ENCODE assay signal across 20 cellular contexts in the genomic region with DNA sequence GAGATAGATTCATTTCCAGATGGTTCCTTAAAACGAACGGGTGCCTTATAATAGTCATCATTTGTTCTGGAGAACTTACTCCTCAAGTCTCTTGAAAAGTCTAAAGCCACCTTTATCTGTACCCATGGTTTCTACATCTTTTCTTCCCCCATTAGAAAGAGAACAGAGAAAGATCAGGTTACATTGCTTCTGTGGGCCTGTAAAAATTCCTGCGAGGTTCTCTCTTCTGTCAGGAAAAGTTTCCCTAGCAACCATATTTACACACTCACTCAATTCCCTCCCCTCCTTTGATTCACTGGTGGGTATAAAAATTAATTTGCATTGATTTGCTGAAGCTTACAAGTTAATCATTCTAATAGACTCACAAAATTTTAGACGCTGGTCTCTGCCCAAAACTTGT. TPM values are rescaled to one million over a fixed set of nuclear protein-coding genes. Genes with fewer than 3 reads are reported as not detected.
A peak's percentile ranks its signal among the peaks of the same experiment; 100 is the strongest.
DNase-seq lines count a peak whose midpoint lies in the region; ATAC-seq and TF ChIP-seq lines count a peak whose summit lies in the region.
"Had no signal": no experiment of that assay in that cellular context is flagged by ENCODE, and none has a peak within 500 bp of the region (broad histone marks: within the 10 kb centered on the region; RNA-seq: fewer than 3 reads in every experiment).

No MANE protein-coding gene starts in this region.

- H3K4me1 Mint-ChIP-seq in WTC11, result peaks cover 22% of the 10 kb centered on the region
- H3K4me1 Mint-ChIP-seq: activated naive CD4-positive, alpha-beta T cell treated with anti-CD3 and anti-CD28 coated beads, Interleukin-2, amount 50 U/mL, for 24 hours; T-cell had no signal

- TF ChIP-seq CTCF in WTC11 (IDR thresholded peaks at IDR 0.05) (no peak), foreskin fibroblast (IDR thresholded peaks at IDR 0.05; ENCODE audit: low read depth, low read length) (no peak)

- no peak overlapping the region for H3K27ac Mint-ChIP-seq in WTC11
- H3K27ac Mint-ChIP-seq: activated naive CD4-positive, alpha-beta T cell treated with anti-CD3 and anti-CD28 coated beads, Interleukin-2, amount 50 U/mL, for 24 hours; CD8-positive, alpha-beta T cell; T-cell had no signal

- peaks cover 6% of the 10 kb centered on the region; the same call in 1 of the 2 replicates for H3K9me3 Mint-ChIP-seq in WTC11
- H3K9me3 Mint-ChIP-seq: activated naive CD4-positive, alpha-beta T cell treated with anti-CD3 and anti-CD28 coated beads, Interleukin-2, amount 50 U/mL, for 24 hours; CD8-positive, alpha-beta T cell; T-cell had no signal

- CTCF ChIA-PET in WTC11 (lab: Charles Lee), result no interaction called here

- peaks cover 2% of the 10 kb centered on the region; the same call in 1 of the 2 replicates for H3K36me3 Mint-ChIP-seq in WTC11
- H3K36me3 Mint-ChIP-seq: CD8-positive, alpha-beta T cell; T-cell had no signal

- peaks cover 19% of the 10 kb centered on the region for H3K36me3 ChIP-seq in skeletal muscle satellite cell (ENCODE audit: insufficient read depth, low read length)
- H3K36me3 ChIP-seq: upper lobe of left lung had no signal

- no peak overlapping the region for H3K4me3 Mint-ChIP-seq in WTC11
- H3K4me3 Mint-ChIP-seq: activated naive CD4-positive, alpha-beta T cell treated with anti-CD3 and anti-CD28 coated beads, Interleukin-2, amount 50 U/mL, for 24 hours; CD8-positive, alpha-beta T cell; neural crest cell; T-cell had no signal

- H3K9me3 ChIP-seq in skeletal muscle satellite cell (replicated peaks; ENCODE audit: low read length), result no peaks in the 10 kb centered on the region
- H3K9me3 ChIP-seq: upper lobe of left lung had no signal

- peak; percentile 21 for DNase-seq in NCI-H2171 treated with DMSO at 0.1 percent for 48 hours (lab: John Stamatoyannopoulos, UW)
- no peak for DNase-seq in NCI-H2171 (lab: John Stamatoyannopoulos, UW)
- DNase-seq in WTC11 (ENCODE audit: low spot score), result no peak
- peak; percentile 27 to 58 for DNase-seq in foreskin fibroblast
- DNase-seq in NCI-H1930 (lab: John Stamatoyannopoulos, UW), result no peak
- DNase-seq: activated CD4-positive, CD25-positive, alpha-beta regulatory T cell treated with anti-CD3 and anti-CD28 coated beads, Interleukin-2, amount 50 U/mL, for 72 hours; activated CD8-positive, alpha-beta memory T cell treated with anti-CD3 and anti-CD28 coated beads, Interleukin-2, amount 50 U/mL, for 4 hours; CD8-positive, alpha-beta T cell; NCI-H345; stimulated activated naive CD4-positive, alpha-beta T cell; T-cell; upper lobe of left lung had no signal

- H3K4me1 ChIP-seq in skeletal muscle satellite cell (ENCODE audit: control insufficient read depth, insufficient read depth, low read length), result peaks cover 39% of the 10 kb centered on the region

- peak overlapping the region; percentile 30 for H3K4me2 ChIP-seq in skeletal muscle satellite cell (ENCODE audit: low read length)
- H3K4me2 ChIP-seq: hepatocyte had no signal

- peak; percentile 62 for ATAC-seq in WTC11
- no peak for ATAC-seq in HG03520 (IDR thresholded peaks at IDR 0.05; ENCODE audit: unreplicated experiment)
- ATAC-seq in GM19395 (IDR thresholded peaks at IDR 0.05; ENCODE audit: unreplicated experiment), result no peak
- ATAC-seq: CD8-positive, alpha-beta T cell; HepG2; Panc1; T-cell had no signal

- H3K4me3 ChIP-seq in foreskin fibroblast (ENCODE audit: low read depth in 1 of 2, low read length in 2 of 2), result no peak overlapping the region
- H3K4me3 ChIP-seq in skeletal muscle satellite cell (ENCODE audit: low read length), result no peak overlapping the region
- H3K4me3 ChIP-seq: hepatocyte, upper lobe of left lung had no signal

- no peaks in the 10 kb centered on the region; the same call in 1 of the 2 replicates for H3K27me3 Mint-ChIP-seq in WTC11 (ENCODE audit: low read depth)

- no peaks in the 10 kb centered on the region for H3K27me3 ChIP-seq in skeletal muscle satellite cell (ENCODE audit: control insufficient read depth, insufficient read depth, low read length)
- H3K27me3 ChIP-seq: upper lobe of left lung had no signal

- peak overlapping the region; percentile 55 for H3K9ac ChIP-seq in skeletal muscle satellite cell (ENCODE audit: low read depth, low read length)

- POLR2A ChIA-PET in WTC11 (lab: Charles Lee), result no interaction called here

TF ChIP-seq in WTC11, 78 proteins besides CTCF, POLR2A, EP300 and RAD21:
- TF ChIP-seq ZNF416 (CRISPR knock-in tag; IDR thresholded peaks at IDR 0.05) (no peak), RELA (CRISPR knock-in tag; IDR thresholded peaks at IDR 0.05; ENCODE audit: borderline replicate concordance) (no peak), TP53 (CRISPR knock-in tag; IDR thresholded peaks at IDR 0.05) (no peak), STAT6 (CRISPR knock-in tag; conservative IDR thresholded peaks at IDR 0.05; ENCODE audit: low read depth) (no peak), ZNF396 (CRISPR knock-in tag; IDR thresholded peaks at IDR 0.05; ENCODE audit: borderline replicate concordance) (no peak), TCF7 (CRISPR knock-in tag; IDR thresholded peaks at IDR 0.05; ENCODE audit: low read depth) (no peak), ZNF263 (CRISPR knock-in tag; IDR thresholded peaks at IDR 0.05; ENCODE audit: low read depth) (no peak), IRF2 (CRISPR knock-in tag; IDR thresholded peaks at IDR 0.05; ENCODE audit: borderline replicate concordance, low read depth) (no peak), TEAD4 (CRISPR knock-in tag; IDR thresholded peaks at IDR 0.05) (no peak), NR1H2 (CRISPR knock-in tag; IDR thresholded peaks at IDR 0.05) (no peak)
- TF ChIP-seq, protein P1, sequence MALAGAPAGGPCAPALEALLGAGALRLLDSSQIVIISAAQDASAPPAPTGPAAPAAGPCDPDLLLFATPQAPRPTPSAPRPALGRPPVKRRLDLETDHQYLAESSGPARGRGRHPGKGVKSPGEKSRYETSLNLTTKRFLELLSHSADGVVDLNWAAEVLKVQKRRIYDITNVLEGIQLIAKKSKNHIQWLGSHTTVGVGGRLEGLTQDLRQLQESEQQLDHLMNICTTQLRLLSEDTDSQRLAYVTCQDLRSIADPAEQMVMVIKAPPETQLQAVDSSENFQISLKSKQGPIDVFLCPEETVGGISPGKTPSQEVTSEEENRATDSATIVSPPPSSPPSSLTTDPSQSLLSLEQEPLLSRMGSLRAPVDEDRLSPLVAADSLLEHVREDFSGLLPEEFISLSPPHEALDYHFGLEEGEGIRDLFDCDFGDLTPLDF (CRISPR knock-in tag; IDR thresholded peaks at IDR 0.05), result no peak
- TF ChIP-seq, protein P2, sequence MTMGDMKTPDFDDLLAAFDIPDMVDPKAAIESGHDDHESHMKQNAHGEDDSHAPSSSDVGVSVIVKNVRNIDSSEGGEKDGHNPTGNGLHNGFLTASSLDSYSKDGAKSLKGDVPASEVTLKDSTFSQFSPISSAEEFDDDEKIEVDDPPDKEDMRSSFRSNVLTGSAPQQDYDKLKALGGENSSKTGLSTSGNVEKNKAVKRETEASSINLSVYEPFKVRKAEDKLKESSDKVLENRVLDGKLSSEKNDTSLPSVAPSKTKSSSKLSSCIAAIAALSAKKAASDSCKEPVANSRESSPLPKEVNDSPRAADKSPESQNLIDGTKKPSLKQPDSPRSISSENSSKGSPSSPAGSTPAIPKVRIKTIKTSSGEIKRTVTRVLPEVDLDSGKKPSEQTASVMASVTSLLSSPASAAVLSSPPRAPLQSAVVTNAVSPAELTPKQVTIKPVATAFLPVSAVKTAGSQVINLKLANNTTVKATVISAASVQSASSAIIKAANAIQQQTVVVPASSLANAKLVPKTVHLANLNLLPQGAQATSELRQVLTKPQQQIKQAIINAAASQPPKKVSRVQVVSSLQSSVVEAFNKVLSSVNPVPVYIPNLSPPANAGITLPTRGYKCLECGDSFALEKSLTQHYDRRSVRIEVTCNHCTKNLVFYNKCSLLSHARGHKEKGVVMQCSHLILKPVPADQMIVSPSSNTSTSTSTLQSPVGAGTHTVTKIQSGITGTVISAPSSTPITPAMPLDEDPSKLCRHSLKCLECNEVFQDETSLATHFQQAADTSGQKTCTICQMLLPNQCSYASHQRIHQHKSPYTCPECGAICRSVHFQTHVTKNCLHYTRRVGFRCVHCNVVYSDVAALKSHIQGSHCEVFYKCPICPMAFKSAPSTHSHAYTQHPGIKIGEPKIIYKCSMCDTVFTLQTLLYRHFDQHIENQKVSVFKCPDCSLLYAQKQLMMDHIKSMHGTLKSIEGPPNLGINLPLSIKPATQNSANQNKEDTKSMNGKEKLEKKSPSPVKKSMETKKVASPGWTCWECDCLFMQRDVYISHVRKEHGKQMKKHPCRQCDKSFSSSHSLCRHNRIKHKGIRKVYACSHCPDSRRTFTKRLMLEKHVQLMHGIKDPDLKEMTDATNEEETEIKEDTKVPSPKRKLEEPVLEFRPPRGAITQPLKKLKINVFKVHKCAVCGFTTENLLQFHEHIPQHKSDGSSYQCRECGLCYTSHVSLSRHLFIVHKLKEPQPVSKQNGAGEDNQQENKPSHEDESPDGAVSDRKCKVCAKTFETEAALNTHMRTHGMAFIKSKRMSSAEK (CRISPR knock-in tag; IDR thresholded peaks at IDR 0.05; ENCODE audit: borderline replicate concordance), result no peak

RNA-seq across cellular contexts. Expression of gene PHC2, which starts 6.7 kb away (rescaled TPM):
- 7.0 to 7.6 TPM (median 7.4 TPM) in 3 replicates for total RNA-seq in WTC11 (2021)
- 112 and 127 TPM in 2 replicates for total RNA-seq in skeletal muscle satellite cell (2012; rRNA removed)

RNA-seq across cellular contexts. Expression of gene ZSCAN20, which starts 48.2 kb away (rescaled TPM):
- total RNA-seq in WTC11 (2021), result 3.7 to 5.4 TPM (median 4.0 TPM) in 3 replicates
- 8.3 and 8.9 TPM in 2 replicates for total RNA-seq in skeletal muscle satellite cell (2012; rRNA removed)

Comparison
In these comparisons a context has a peak if more than half of its experiments do, and no peak if none do; other contexts are left out.
1. DNase-seq: peak in NCI-H2171 treated with DMSO at 0.1 percent for 48 hours (single experiment) and foreskin fibroblast (2 of 2); none in NCI-H2171 (single experiment), WTC11 (single experiment) and NCI-H1930 (0 of 2).